ENCODE assay signal across 23 cellular contexts in the genomic region with DNA sequence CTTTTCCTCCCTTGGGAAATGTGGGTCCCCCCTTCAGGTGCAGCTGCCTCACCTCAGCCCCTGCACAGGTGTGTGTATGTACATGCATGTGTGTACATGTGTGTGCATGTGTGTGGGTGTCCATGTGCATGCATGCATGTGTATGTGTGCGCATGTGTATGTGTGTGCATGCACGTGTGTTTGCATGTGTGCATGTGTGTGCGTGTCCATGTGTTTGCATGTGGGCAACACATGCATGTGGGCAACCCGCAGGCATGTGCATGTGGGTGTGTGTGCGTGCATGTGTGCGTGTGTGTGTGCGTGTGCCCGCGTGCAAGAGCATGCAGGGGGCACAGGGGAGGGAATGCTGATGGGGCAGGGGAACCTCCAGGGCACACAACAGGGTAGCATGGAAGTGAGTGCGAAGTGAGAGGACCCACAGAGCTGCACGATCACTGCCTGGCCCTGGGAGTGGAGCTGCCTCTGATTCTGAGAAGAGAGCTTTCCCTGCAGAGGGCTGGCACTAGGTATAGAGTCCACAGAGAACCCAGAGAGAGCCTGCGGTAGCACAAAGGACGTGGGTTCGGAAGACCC. TPM values are rescaled to one million over a fixed set of nuclear protein-coding genes. Genes with fewer than 3 reads are reported as not detected.
"Had no signal": no experiment of that assay in that cellular context is flagged by ENCODE, and none has a peak within 500 bp of the region (broad histone marks: within the 10 kb centered on the region; RNA-seq: fewer than 3 reads in every experiment).

No MANE protein-coding gene starts in this region.

- H3K27me3 ChIP-seq: colonic mucosa, pancreas, right lobe of liver had no signal

- FAIRE-seq: frontal cortex, pancreas, small intestine, TTC549 had no signal

- H3K4me1 ChIP-seq: pancreas, right lobe of liver had no signal

- H3K27ac ChIP-seq: colonic mucosa, pancreas, right lobe of liver, thoracic aorta had no signal

- ATAC-seq: activated CD4-positive, alpha-beta T cell treated with anti-CD3 and anti-CD28 coated beads for 36 hours; activated CD8-positive, alpha-beta memory T cell treated with anti-CD3 and anti-CD28 coated beads, Interleukin-2, amount 10 ng/mL, durations not matched to agents 7 days and 5 days; activated naive CD8-positive, alpha-beta T cell treated with anti-CD3 and anti-CD28 coated beads, Interleukin-2, amount 50 U/mL, for 24 hours; pancreas; right lobe of liver had no signal

- H3K36me3 ChIP-seq: colonic mucosa, pancreas, right lobe of liver had no signal

- H3K27ac Mint-ChIP-seq: activated naive CD8-positive, alpha-beta T cell treated with anti-CD3 and anti-CD28 coated beads, Interleukin-2, amount 50 U/mL, for 24 hours; activated T-helper 17 cell treated with anti-CD3 and anti-CD28 coated beads, Interleukin-2, amount 50 U/mL, for 72 hours; memory B cell; T-helper 2 cell treated with Interferon-gamma antibody and Interleukin-4, amounts not matched to agents 5 μg/mL and 100 μg/mL, for 36 hours had no signal

- H3K36me3 Mint-ChIP-seq: activated CD8-positive, alpha-beta memory T cell treated with anti-CD3 and anti-CD28 coated beads, Interleukin-2, amount 10 ng/mL, durations not matched to agents 7 days and 5 days; brain had no signal

- H3K9me3 ChIP-seq: colonic mucosa, pancreas, right lobe of liver, thoracic aorta had no signal

- H3K4me3 ChIP-seq: colonic mucosa, pancreas, right lobe of liver, thoracic aorta had no signal

- H3K9me3 Mint-ChIP-seq: activated naive CD4-positive, alpha-beta T cell treated with anti-CD3 and anti-CD28 coated beads for 36 hours; activated naive CD8-positive, alpha-beta T cell treated with anti-CD3 and anti-CD28 coated beads, Interleukin-2, amount 50 U/mL, for 24 hours; activated T-helper 17 cell treated with anti-CD3 and anti-CD28 coated beads, Interleukin-2, amount 50 U/mL, for 72 hours; brain; central memory CD8-positive, alpha-beta T cell; endodermal cell; memory B cell; neural crest cell; T-helper 2 cell treated with Interferon-gamma antibody and Interleukin-4, amounts not matched to agents 5 μg/mL and 100 μg/mL, for 36 hours had no signal

- DNase-seq: activated CD4-positive, alpha-beta T cell treated with anti-CD3 and anti-CD28 coated beads for 36 hours; activated CD4-positive, alpha-beta T cell treated with anti-CD3 and anti-CD28 coated beads, Interleukin-2, amount 50 U/mL, for 48 hours; activated CD8-positive, alpha-beta memory T cell treated with anti-CD3 and anti-CD28 coated beads, Interleukin-2, amount 10 ng/mL, durations not matched to agents 7 days and 5 days; activated naive CD4-positive, alpha-beta T cell treated with anti-CD3 and anti-CD28 coated beads for 36 hours; activated naive CD8-positive, alpha-beta T cell treated with anti-CD3 and anti-CD28 coated beads, Interleukin-2, amount 50 U/mL, for 24 hours; colonic mucosa; erythroblast; pancreas; small intestine; stimulated activated CD4-positive, alpha-beta T cell treated with anti-CD3 and anti-CD28 coated beads, Interleukin-4, amount 100 ng/mL, for 1 hour had no signal

RNA-seq across cellular contexts. Expression of gene SLC16A8, which starts 41.1 kb away (rescaled TPM):
- total RNA-seq: activated CD4-positive, alpha-beta T cell treated with anti-CD3 and anti-CD28 coated beads for 36 hours; activated CD8-positive, alpha-beta memory T cell treated with anti-CD3 and anti-CD28 coated beads, Interleukin-2, amount 10 ng/mL, durations not matched to agents 7 days and 5 days; activated naive CD4-positive, alpha-beta T cell treated with anti-CD3 and anti-CD28 coated beads for 36 hours; activated T-helper 17 cell treated with anti-CD3 and anti-CD28 coated beads, Interleukin-2, amount 50 U/mL, for 72 hours; liver; mononuclear cell; right lobe of liver had no signal
